ENCODE assay signal across 8 cellular contexts in genomic region chr7:112421666-112422486, GRCh38. TPM values are rescaled to one million over a fixed set of nuclear protein-coding genes. Genes with fewer than 3 reads are reported as not detected.
DNase-seq lines count a peak whose midpoint lies in the region; ATAC-seq and TF ChIP-seq lines count a peak whose summit lies in the region.

No MANE protein-coding gene starts in this region.

- H3K4me1 ChIP-seq in Caco-2, result peaks cover 15% of the 10 kb centered on the region
- H3K4me1 ChIP-seq in mesenchymal stem cell (ENCODE audit: control insufficient read depth, insufficient read depth, low read depth, low read length), result peaks cover 11% of the 10 kb centered on the region
- H3K4me1 ChIP-seq in aorta (ENCODE audit: control insufficient read depth in 1 of 2, insufficient read depth in 2 of 2, low read length in 2 of 2), result peaks cover 0 to 4% of the 10 kb centered on the region in 2 donors

- BruUV-seq in Caco-2 (replicated peaks; lab: Mats Ljungman, UMichigan), result no TSS peak

- no peak overlapping the region for H2BK5ac ChIP-seq in mesenchymal stem cell (ENCODE audit: low read depth, low read length, poor library complexity, severe bottlenecking)

- H3K4me3 Mint-ChIP-seq in Caco-2 (ENCODE audit: unreplicated experiment), result no peak overlapping the region

- H4K8ac ChIP-seq in mesenchymal stem cell (ENCODE audit: low read length), result peak overlapping the region; percentile 52

- H3K23ac ChIP-seq in mesenchymal stem cell (ENCODE audit: low read length in 2 of 2), result no peak overlapping the region

- H3K36me3 ChIP-seq in Caco-2 (ENCODE audit: control insufficient read depth, insufficient read depth, low read length) (no peaks in the 10 kb centered on the region), mesenchymal stem cell (ENCODE audit: control insufficient read depth in 1 of 2, insufficient read depth in 2 of 2, low read depth in 1 of 2, low read length in 2 of 2) (no peaks in the 10 kb centered on the region), aorta (ENCODE audit: control insufficient read depth in 1 of 2, insufficient read depth in 2 of 2, low read length in 1 of 2) (no peaks in the 10 kb centered on the region)

- ATAC-seq in HG02884 (IDR thresholded peaks at IDR 0.05; ENCODE audit: unreplicated experiment), result peak; percentile 52
- ATAC-seq in HG02763 (IDR thresholded peaks at IDR 0.05; ENCODE audit: unreplicated experiment), result no peak
- no peak for ATAC-seq in aorta (ENCODE audit: low FRiP score)
- no peak for ATAC-seq in GM18870 (IDR thresholded peaks at IDR 0.05; ENCODE audit: unreplicated experiment)

- no peak overlapping the region for H2AFZ ChIP-seq in mesenchymal stem cell (ENCODE audit: low read depth, low read length)

- CTCF ChIA-PET in Caco-2 (lab: Charles Lee), result no interaction called here

- H3K14ac ChIP-seq in mesenchymal stem cell (ENCODE audit: low read length in 2 of 2), result no peak overlapping the region

- peak overlapping the region; percentile 6 for H4K91ac ChIP-seq in mesenchymal stem cell (ENCODE audit: low read length)

- H3K4ac ChIP-seq in mesenchymal stem cell (ENCODE audit: low read depth in 1 of 2, low read length in 2 of 2), result no peak overlapping the region

- H3K27me3 Mint-ChIP-seq in Caco-2 (ENCODE audit: insufficient read depth, unreplicated experiment), result no peaks in the 10 kb centered on the region

- H3K18ac ChIP-seq in mesenchymal stem cell (ENCODE audit: low read depth in 1 of 2, low read length in 2 of 2), result peak overlapping the region; percentile 8 to 37

- H3K4me3 ChIP-seq in Caco-2 (ENCODE audit: low read depth, low read length), result no peak overlapping the region
- H3K4me3 ChIP-seq in mesenchymal stem cell (ENCODE audit: insufficient read depth in 1 of 2, low read depth in 1 of 2, low read length in 2 of 2), result no peak overlapping the region
- H3K4me3 ChIP-seq in aorta (ENCODE audit: low read length in 2 of 2), result no peak overlapping the region

- H3K36me3 Mint-ChIP-seq in Caco-2 (ENCODE audit: insufficient read depth, unreplicated experiment), result no peaks in the 10 kb centered on the region

- peak overlapping the region; percentile 16 for H3K9ac ChIP-seq in mesenchymal stem cell (ENCODE audit: low read length)

- peaks cover 7% of the 10 kb centered on the region for H3K9me3 Mint-ChIP-seq in Caco-2 (ENCODE audit: unreplicated experiment)

- H3K9me3 ChIP-seq in Caco-2 (no peaks in the 10 kb centered on the region), mesenchymal stem cell (ENCODE audit: control insufficient read depth, low read length) (no peaks in the 10 kb centered on the region), aorta (ENCODE audit: control insufficient read depth, low read length) (no peaks in the 10 kb centered on the region)

- POLR2A ChIA-PET in Caco-2 (lab: Charles Lee), result no interaction called here

- TF ChIP-seq CTCF in Caco-2 (IDR thresholded peaks at IDR 0.05; ENCODE audit: insufficient read depth in 1 of 2, low read depth in 1 of 2, low read length in 1 of 2, severe bottlenecking in 1 of 2, unreplicated experiment in 1 of 2), result no peak

- peaks cover 4% of the 10 kb centered on the region for H3K79me1 ChIP-seq in mesenchymal stem cell (replicated peaks; ENCODE audit: low read length, poor library complexity, severe bottlenecking)

- intact Hi-C loops in Caco-2 (cut with micrococcal nuclease; ENCODE audit: unreplicated experiment) (no loop called here), aorta (cut with DNase I) (no loop called here)

- peak overlapping the region; percentile 96 for H2AK5ac ChIP-seq in mesenchymal stem cell (ENCODE audit: low read length, severe bottlenecking)

- H3K4me2 ChIP-seq in mesenchymal stem cell (ENCODE audit: low read length, poor library complexity, severe bottlenecking), result no peak overlapping the region

- H3K27me3 ChIP-seq in Caco-2 (replicated peaks; ENCODE audit: control insufficient read depth, insufficient read depth, low read length) (no peaks in the 10 kb centered on the region), mesenchymal stem cell (ENCODE audit: control insufficient read depth in 1 of 2, insufficient read depth in 1 of 2, low read length in 2 of 2) (no peaks in the 10 kb centered on the region), aorta (ENCODE audit: control insufficient read depth in 1 of 2, insufficient read depth in 2 of 2, low read length in 1 of 2) (no peaks in the 10 kb centered on the region)

- H2BK15ac ChIP-seq in mesenchymal stem cell (ENCODE audit: low read depth, poor library complexity, severe bottlenecking), result no peak overlapping the region

- peaks cover 21% of the 10 kb centered on the region for H3K4me1 Mint-ChIP-seq in Caco-2 (ENCODE audit: low read depth, unreplicated experiment)

- H3K27ac ChIP-seq in mesenchymal stem cell (ENCODE audit: low read length, poor library complexity, severe bottlenecking), result no peak overlapping the region
- H3K27ac ChIP-seq in aorta (ENCODE audit: low read depth in 1 of 2, low read length in 2 of 2), result no peak overlapping the region

- DNase-seq in Caco-2 (no peak), SW480 (ENCODE audit: low spot score) (peak; percentile 54), mesenchymal stem cell (no peak), mesenteric fat pad (ENCODE audit: low spot score) (no peak), aorta (no peak)

- H2BK120ac ChIP-seq in mesenchymal stem cell (ENCODE audit: low read depth, low read length), result no peak overlapping the region

- WGBS in mesenchymal stem cell, result 74% methylated on average over 9 of the region's 9 CpGs
- WGBS in aorta, 2 donors, result 90 to 92% methylated on average over 9 of the region's 9 CpGs

- peak overlapping the region; percentile 6 to 65 for H2BK12ac ChIP-seq in mesenchymal stem cell (ENCODE audit: low read length in 2 of 2)

- peak overlapping the region; percentile 59 for H3K27ac Mint-ChIP-seq in Caco-2 (ENCODE audit: unreplicated experiment)

RNA-seq across cellular contexts. Expression of gene IFRD1, which starts 28.4 kb away (rescaled TPM):
- total RNA-seq in Caco-2 (2022) (78.8 and 83.2 TPM in 2 replicates), mesenteric fat pad (82.6 TPM), aorta (100 to 1,000 TPM in 1 of 2 donors, 10 to 100 TPM in 1; 67.0 to 138 TPM)
- polyA plus RNA-seq in mesenchymal stem cell (2013, experiment 1 of 2), result 25.6 TPM
- polyA plus RNA-seq in mesenchymal stem cell (2013, experiment 2 of 2), result 26.0 TPM
- polyA plus RNA-seq in aorta, result 10 to 100 TPM; 37.6 to 71.4 TPM

RNA-seq across cellular contexts. Expression of gene LSMEM1, which starts 58.9 kb away (rescaled TPM):
- 2.0 TPM in 2 replicates for total RNA-seq in Caco-2 (2022)
- polyA plus RNA-seq in mesenchymal stem cell (2013, experiment 1 of 2), result 0.50 TPM
- 1.0 TPM for polyA plus RNA-seq in mesenchymal stem cell (2013, experiment 2 of 2)
- total RNA-seq in mesenteric fat pad, result 2.4 TPM
- total RNA-seq in aorta, result 10 to 100 TPM in 1 of 2 donors, 1 to 10 TPM in 1; 5.4 to 12.1 TPM
- polyA plus RNA-seq in aorta, result 1 to 10 TPM; 4.7 to 4.9 TPM
